1 cellular context compared by ENCODE assay signal in genomic region chr14:104694991-104695659, GRCh38.
TF ChIP-seq lines count a peak whose summit lies in the region.

No MANE protein-coding gene starts in this region.

TF ChIP-seq in liver, 16 proteins besides CTCF, POLR2A, EP300 and RAD21:
- TF ChIP-seq TAF1 (conservative IDR thresholded peaks at IDR 0.05) (no peak), NR2F2 (IDR thresholded peaks at IDR 0.05) (peak; percentile 32)
TF ChIP-seq in liver: peak in this region for 1.
